In the genomic region with DNA sequence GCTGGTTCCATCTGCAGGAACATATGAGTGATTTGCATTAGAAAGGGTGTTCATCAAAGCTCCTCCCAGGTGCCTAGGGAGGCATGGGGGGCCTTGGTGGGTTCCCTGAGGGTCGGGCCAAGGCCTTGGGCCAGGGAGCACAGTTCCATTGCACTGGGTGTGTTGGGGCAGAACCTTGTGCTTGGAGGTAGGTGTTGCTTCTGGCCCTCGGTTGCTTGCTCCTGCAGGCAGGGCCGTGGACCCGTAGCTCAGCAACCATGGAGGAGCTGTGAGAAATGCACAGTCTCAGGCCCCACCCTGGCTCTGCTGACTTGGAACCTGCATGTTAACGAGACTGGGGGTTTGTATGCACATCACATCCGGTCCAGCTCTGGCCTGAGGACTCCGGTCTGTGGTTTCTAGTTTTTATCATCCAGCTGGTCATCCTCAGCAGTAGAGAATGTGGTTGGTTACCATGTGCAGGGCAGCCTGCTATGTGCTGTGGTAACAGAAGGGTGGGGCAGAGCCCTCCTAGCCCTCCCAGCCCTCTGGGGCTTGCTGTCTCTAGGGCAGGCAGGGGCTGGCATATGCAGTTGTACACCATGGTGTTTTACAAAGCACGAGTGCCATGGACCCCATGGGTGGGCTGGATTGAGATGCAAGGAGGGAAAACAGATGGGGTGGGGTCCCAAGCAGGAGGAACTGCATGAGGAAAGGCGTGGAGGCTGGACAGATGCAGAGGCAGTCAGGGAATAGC, we compare ENCODE assay signal across 11 cellular contexts.
DNase-seq lines count a peak whose midpoint lies in the region; ATAC-seq, FAIRE-seq and TF ChIP-seq lines count a peak whose summit lies in the region.
"Had no signal": no experiment of that assay in that cellular context is flagged by ENCODE, and none has a peak within 500 bp of the region (broad histone marks: within the 10 kb centered on the region; RNA-seq: fewer than 3 reads in every experiment).

No MANE protein-coding gene starts in this region.

- no TSS peak for BruUV-seq in GM12878 (replicated peaks; lab: Mats Ljungman, UMichigan)

- H3K27me3 ChIP-seq in GM12878 (replicated peaks in 1 of 2; ENCODE audit: control insufficient read depth in 2 of 2, insufficient read depth in 2 of 2, low read length in 1 of 2) = no peaks in the 10 kb centered on the region

- no peaks in the 10 kb centered on the region for H4K20me1 ChIP-seq in GM12878 (ENCODE audit: control insufficient read depth, insufficient read depth)

- WGBS in GM12878 (ENCODE audit: insufficient coverage, insufficient replicate concordance, low lambda C conversion rate, missing lambda C conversion rate) = 18% methylated on average over 9 of the region's 9 CpGs

- no peaks in the 10 kb centered on the region for H3K27me3 Mint-ChIP-seq in natural killer cell treated with Interleukin-12 subunit alpha and Interleukin-12 subunit beta and Interleukin-15 and Interleukin-18, amount 100 ng/mL, for 72 hours
- H3K27me3 Mint-ChIP-seq: activated naive CD4-positive, alpha-beta T cell treated with anti-CD3 and anti-CD28 coated beads, Interleukin-2, amount 50 U/mL, for 24 hours had no signal

- TF ChIP-seq EP300 in GM12878 (IDR thresholded peaks at IDR 0.05; ENCODE audit: borderline replicate concordance in 1 of 2, control insufficient read depth in 1 of 2, low read depth in 2 of 2, low read length in 2 of 2) = no peak

- TF ChIP-seq POLR2A in GM12878 (IDR thresholded peaks at IDR 0.05; ENCODE audit: low read depth, low read length) = no peak

- SMC1A ChIA-PET in GM12878 (lab: Charles Lee; ENCODE audit: uncharacterized antibody, unreplicated experiment) = interaction anchor here (1.4 kb wide), 1 partner anchor 21 kb away, joined by 3 read pairs; no protein-coding TSS in a partner anchor

- no peaks in the 10 kb centered on the region for H3K36me3 ChIP-seq in GM12878 (ENCODE audit: control insufficient read depth in 2 of 2, insufficient read depth in 2 of 2, low read length in 1 of 2)

- intact Hi-C loops in GM12878 (cut with micrococcal nuclease; ENCODE audit: unreplicated experiment) = no loop called here

- H3K4me1 ChIP-seq in GM12878 (ENCODE audit: control insufficient read depth, insufficient read depth, low read length) = peaks cover 10% of the 10 kb centered on the region

- CTCF ChIA-PET in GM12878 (lab: Yijun Ruan, JAX) = no interaction called here

- no peak overlapping the region for H3K9ac ChIP-seq in GM12878 (ENCODE audit: control insufficient read depth, insufficient read depth, low read length)

- RAD21 ChIA-PET in GM12878 (lab: Charles Lee; ENCODE audit: unreplicated experiment) = no interaction called here

- TF ChIP-seq CTCF in GM12865 (IDR thresholded peaks at IDR 0.05; ENCODE audit: insufficient read depth, low read depth, low read length, missing control alignments) (no peak), GM12878 (IDR thresholded peaks at IDR 0.05 in 2 of 3, conservative IDR thresholded peaks at IDR 0.05 in 1 of 3; ENCODE audit: control insufficient read depth in 2 of 3, extremely low read depth in 1 of 3, insufficient read depth in 1 of 3, low read depth in 3 of 3, low read length in 3 of 3) (no peak)

- TF ChIP-seq RAD21 in GM12878 (IDR thresholded peaks at IDR 0.05; ENCODE audit: insufficient read depth, low read depth, low read length) = no peak

- ATAC-seq in GM12878 = peak; percentile 87
- peak; percentile 55 to 76 for ATAC-seq in natural killer cell treated with Interleukin-12 subunit alpha and Interleukin-12 subunit beta and Interleukin-15 and Interleukin-18, amount 100 ng/mL, for 72 hours
- no peak for ATAC-seq in HG03095 (IDR thresholded peaks at IDR 0.05; ENCODE audit: unreplicated experiment)

- in situ Hi-C loops in GM12878 (cut with MboI) = no loop called here

- H3K4me3 ChIP-seq in GM12865 (ENCODE audit: low read depth, low read length) = no peak overlapping the region
- no peak overlapping the region for H3K4me3 ChIP-seq in GM12878

- peak overlapping the region; percentile 48 to 89 for H3K27ac Mint-ChIP-seq in natural killer cell treated with Interleukin-12 subunit alpha and Interleukin-12 subunit beta and Interleukin-15 and Interleukin-18, amount 100 ng/mL, for 72 hours

- H3K4me2 ChIP-seq in GM12878 (ENCODE audit: control insufficient read depth, insufficient read depth) = no peak overlapping the region; the same call in 1 of the 2 replicates

- no peak overlapping the region for H2AFZ ChIP-seq in GM12878 (ENCODE audit: control insufficient read depth, low read depth, low read length)

- POLR2A ChIA-PET in GM12878 (lab: Charles Lee) = no interaction called here

- H3K9me3 Mint-ChIP-seq in natural killer cell treated with Interleukin-12 subunit alpha and Interleukin-12 subunit beta and Interleukin-15 and Interleukin-18, amount 100 ng/mL, for 72 hours = no peaks in the 10 kb centered on the region
- H3K9me3 Mint-ChIP-seq: activated naive CD4-positive, alpha-beta T cell treated with anti-CD3 and anti-CD28 coated beads, Interleukin-2, amount 50 U/mL, for 24 hours had no signal

- no peaks in the 10 kb centered on the region for H3K9me3 ChIP-seq in GM12878 (replicated peaks; ENCODE audit: control insufficient read depth, insufficient read depth, low read length)

- no peak overlapping the region for H3K27ac ChIP-seq in GM12878 (ENCODE audit: control insufficient read depth, insufficient read depth)
- H3K27ac ChIP-seq: epithelial cell of prostate had no signal

- FAIRE-seq in GM12878 (lab: Jason Lieb, UNC) = no peak

- peaks cover 56 to 66% of the 10 kb centered on the region in 2 donors for H3K4me1 Mint-ChIP-seq in natural killer cell treated with Interleukin-12 subunit alpha and Interleukin-12 subunit beta and Interleukin-15 and Interleukin-18, amount 100 ng/mL, for 72 hours (ENCODE audit: low read depth in 2 of 2)

- peak overlapping the region; percentile 68 for H3K4me3 Mint-ChIP-seq in natural killer cell treated with Interleukin-12 subunit alpha and Interleukin-12 subunit beta and Interleukin-15 and Interleukin-18, amount 100 ng/mL, for 72 hours

- peak; percentile 65 for DNase-seq in GM12865 (ENCODE audit: low read depth)
- peak; percentile 55 for DNase-seq in NCI-H226
- DNase-seq in GM12878 (ENCODE audit: low read depth, low spot score) = no peak
- no peak for DNase-seq in natural killer cell treated with Interleukin-12 subunit alpha and Interleukin-12 subunit beta and Interleukin-15 and Interleukin-18, amount 100 ng/mL, for 72 hours (ENCODE audit: low spot score)
- DNase-seq in NCI-H2227 treated with DMSO at 0.1 percent for 48 hours (lab: John Stamatoyannopoulos, UW) = no peak
- DNase-seq in germinal center (ENCODE audit: low spot score) = no peak
- no peak for DNase-seq in activated naive CD4-positive, alpha-beta T cell treated with Interleukin-2 at 50 U/mL for 16 hours
- DNase-seq: retina had no signal

- no peaks in the 10 kb centered on the region for H3K79me2 ChIP-seq in GM12878 (ENCODE audit: control insufficient read depth, insufficient read depth, low read length)

- H3K36me3 Mint-ChIP-seq in natural killer cell treated with Interleukin-12 subunit alpha and Interleukin-12 subunit beta and Interleukin-15 and Interleukin-18, amount 100 ng/mL, for 72 hours = no peaks in the 10 kb centered on the region
- H3K36me3 Mint-ChIP-seq: activated naive CD4-positive, alpha-beta T cell treated with anti-CD3 and anti-CD28 coated beads, Interleukin-2, amount 50 U/mL, for 24 hours had no signal

TF ChIP-seq in GM12878, 131 proteins besides CTCF, POLR2A, EP300 and RAD21:
- TF ChIP-seq EED (IDR thresholded peaks at IDR 0.05; ENCODE audit: low read depth) = no peak

Comparison
In these comparisons a context has a peak if more than half of its experiments do, and no peak if none do; other contexts are left out.
1. DNase-seq: peak in GM12865 (single experiment) and NCI-H226 (single experiment); none in GM12878 (single experiment), natural killer cell treated with Interleukin-12 subunit alpha and Interleukin-12 subunit beta and Interleukin-15 and Interleukin-18, amount 100 ng/mL, for 72 hours (single experiment), NCI-H2227 treated with DMSO at 0.1 percent for 48 hours (single experiment), germinal center (single experiment) and activated naive CD4-positive, alpha-beta T cell treated with Interleukin-2 at 50 U/mL for 16 hours (single experiment).